8 cellular contexts compared by ENCODE assay signal in genomic region chr12:48002179-48002601, GRCh38. TPM values are rescaled to one million over a fixed set of nuclear protein-coding genes. Genes with fewer than 3 reads are reported as not detected.
DNase-seq lines count a peak whose midpoint lies in the region; ATAC-seq, FAIRE-seq and TF ChIP-seq lines count a peak whose summit lies in the region.

No MANE protein-coding gene starts in this region.

- no peaks in the 10 kb centered on the region for H3K9me3 ChIP-seq in HEK293 (ENCODE audit: control insufficient read depth, insufficient read depth, low read depth, low read length)
- no peaks in the 10 kb centered on the region for H3K9me3 ChIP-seq in mucosa of rectum (ENCODE audit: control insufficient read depth in 2 of 2, low read length in 2 of 2)

- TF ChIP-seq POLR2A in GM12892 (IDR thresholded peaks at IDR 0.05; ENCODE audit: low read depth, low read length) = no peak

- no peak overlapping the region for H3K9ac ChIP-seq in mucosa of rectum (ENCODE audit: low read depth in 1 of 2, low read length in 2 of 2)

- H3K27ac ChIP-seq in HEK293 (ENCODE audit: extremely low read depth, low read depth, low read length) = peak overlapping the region; percentile 74
- no peak overlapping the region for H3K27ac ChIP-seq in mucosa of rectum (ENCODE audit: low read depth in 2 of 2, low read length in 2 of 2)

- CTCF ChIA-PET in HEK293 (lab: Yijun Ruan, JAX) = interaction anchor here (0.7 kb wide), 2 partner anchors 187 to 260 kb away, joined by 3 read pairs; no protein-coding TSS in a partner anchor

- H3K4me1 ChIP-seq in HEK293 (ENCODE audit: control insufficient read depth, insufficient read depth, low read length) = peaks cover 18% of the 10 kb centered on the region
- H3K4me1 ChIP-seq in mucosa of rectum (ENCODE audit: control insufficient read depth in 2 of 2, insufficient read depth in 2 of 2, low read length in 2 of 2) = peaks cover 33 to 37% of the 10 kb centered on the region in 2 donors

- no peak for ATAC-seq in HG03159 (IDR thresholded peaks at IDR 0.05; ENCODE audit: unreplicated experiment)

- FAIRE-seq in A204.1 (lab: Jason Lieb, UNC) (peak; percentile 46), GM12892 (lab: Jason Lieb, UNC) (no peak)

- DNase-seq in astrocyte of the spinal cord (ENCODE audit: low read depth, low spot score) (no peak), RPMI8226 (no peak), NCI-H1436 treated with DMSO at 0.1 percent for 48 hours (lab: John Stamatoyannopoulos, UW) (no peak), GM12892 (ENCODE audit: insufficient read length) (no peak)

- in situ Hi-C loops in astrocyte of the spinal cord (cut with HindIII; ENCODE audit: low sequenced_read_pairs) = no loop called here

- H3K27me3 ChIP-seq in mucosa of rectum (ENCODE audit: control insufficient read depth in 2 of 2, insufficient read depth in 2 of 2, low read length in 2 of 2) = peaks cover 44 to 49% of the 10 kb centered on the region in 2 donors

- no peak for TF ChIP-seq CTCF in HEK293 (tag by site-specific recombination; IDR thresholded peaks at IDR 0.05)
- TF ChIP-seq CTCF in astrocyte of the spinal cord (IDR thresholded peaks at IDR 0.05; ENCODE audit: low read depth, low read length) = no peak

- H3K4me3 ChIP-seq in HEK293 (ENCODE audit: low read depth, low read length) = peak overlapping the region; percentile 44
- peak overlapping the region; percentile 44 for H3K4me3 ChIP-seq in astrocyte of the spinal cord (ENCODE audit: low read depth, low read length)
- H3K4me3 ChIP-seq in mucosa of rectum (ENCODE audit: low read length in 2 of 2) = peak overlapping the region; percentile 56 to 69

- POLR2A ChIA-PET in HEK293 (lab: Yijun Ruan, JAX) = interaction anchor here (0.9 to 1.6 kb wide), 2 partner anchors 20 to 117 kb away, joined by 4 to 6 read pairs; partner anchors contain the start of gene PFKM

- peaks cover 0 to 7% of the 10 kb centered on the region in 2 experiments; a peak in 1 of 3 replicates for H3K36me3 ChIP-seq in HEK293 (ENCODE audit: control insufficient read depth in 2 of 2, insufficient read depth in 1 of 2, low read length in 2 of 2)
- H3K36me3 ChIP-seq in mucosa of rectum (ENCODE audit: control insufficient read depth in 2 of 2, insufficient read depth in 2 of 2, low read length in 2 of 2) = no peaks in the 10 kb centered on the region

TF ChIP-seq in HEK293, 187 proteins besides CTCF, POLR2A, EP300 and RAD21 (continues in another document):
- no peak for TF ChIP-seq ZBTB48 (tag by site-specific recombination; IDR thresholded peaks at IDR 0.05)
- no peak for TF ChIP-seq ZNF132 (tag by site-specific recombination; IDR thresholded peaks at IDR 0.05; ENCODE audit: borderline replicate concordance)
- no peak for TF ChIP-seq ZNF76 (tag by site-specific recombination; IDR thresholded peaks at IDR 0.05; ENCODE audit: borderline replicate concordance, low read depth)
- TF ChIP-seq ZBTB17 (tag by site-specific recombination; IDR thresholded peaks at IDR 0.05) = 0 out of 2 replicates have a peak, but pooled peaks have one; percentile 22
- TF ChIP-seq ZFP37 (tag by site-specific recombination; IDR thresholded peaks at IDR 0.05) = no peak
- TF ChIP-seq KLF1 (tag by site-specific recombination; IDR thresholded peaks at IDR 0.05) = no peak
- no peak for TF ChIP-seq YY2 (tag by site-specific recombination; IDR thresholded peaks at IDR 0.05)
- TF ChIP-seq ZNF777 (tag by site-specific recombination; IDR thresholded peaks at IDR 0.05; ENCODE audit: borderline replicate concordance) = no peak
- no peak for TF ChIP-seq ZSCAN5A (tag by site-specific recombination; IDR thresholded peaks at IDR 0.05)
- no peak for TF ChIP-seq ZSCAN16 (tag by site-specific recombination; IDR thresholded peaks at IDR 0.05)
- peak; percentile 38 for TF ChIP-seq SP2 (tag by site-specific recombination; IDR thresholded peaks at IDR 0.05)
- TF ChIP-seq SCRT1 (tag by site-specific recombination; IDR thresholded peaks at IDR 0.05; ENCODE audit: borderline replicate concordance) = no peak
- TF ChIP-seq ZNF266 (tag by site-specific recombination; IDR thresholded peaks at IDR 0.05; ENCODE audit: low read depth) = no peak
- TF ChIP-seq IKZF3 (tag by site-specific recombination; IDR thresholded peaks at IDR 0.05) = 0 out of 2 replicates have a peak, but pooled peaks have one; percentile 5
- no peak for TF ChIP-seq ZNF114 (tag by site-specific recombination; IDR thresholded peaks at IDR 0.05)
- no peak for TF ChIP-seq ZNF221 (tag by site-specific recombination; IDR thresholded peaks at IDR 0.05; ENCODE audit: borderline replicate concordance)
- TF ChIP-seq ZBTB20 (tag by site-specific recombination; IDR thresholded peaks at IDR 0.05) = no peak
- no peak for TF ChIP-seq ZNF792 (tag by site-specific recombination; IDR thresholded peaks at IDR 0.05)
- no peak for TF ChIP-seq PRDM6 (tag by site-specific recombination; IDR thresholded peaks at IDR 0.05)
- no peak for TF ChIP-seq ZNF354C (tag by site-specific recombination; IDR thresholded peaks at IDR 0.05; ENCODE audit: borderline replicate concordance, low read depth)
- no peak for TF ChIP-seq HOXA7 (CRISPR knock-in tag; IDR thresholded peaks at IDR 0.05; ENCODE audit: borderline replicate concordance)
- TF ChIP-seq GLIS2 (tag by site-specific recombination; IDR thresholded peaks at IDR 0.05) = no peak; the same call in 1 of the 2 replicates
- TF ChIP-seq, protein P1, sequence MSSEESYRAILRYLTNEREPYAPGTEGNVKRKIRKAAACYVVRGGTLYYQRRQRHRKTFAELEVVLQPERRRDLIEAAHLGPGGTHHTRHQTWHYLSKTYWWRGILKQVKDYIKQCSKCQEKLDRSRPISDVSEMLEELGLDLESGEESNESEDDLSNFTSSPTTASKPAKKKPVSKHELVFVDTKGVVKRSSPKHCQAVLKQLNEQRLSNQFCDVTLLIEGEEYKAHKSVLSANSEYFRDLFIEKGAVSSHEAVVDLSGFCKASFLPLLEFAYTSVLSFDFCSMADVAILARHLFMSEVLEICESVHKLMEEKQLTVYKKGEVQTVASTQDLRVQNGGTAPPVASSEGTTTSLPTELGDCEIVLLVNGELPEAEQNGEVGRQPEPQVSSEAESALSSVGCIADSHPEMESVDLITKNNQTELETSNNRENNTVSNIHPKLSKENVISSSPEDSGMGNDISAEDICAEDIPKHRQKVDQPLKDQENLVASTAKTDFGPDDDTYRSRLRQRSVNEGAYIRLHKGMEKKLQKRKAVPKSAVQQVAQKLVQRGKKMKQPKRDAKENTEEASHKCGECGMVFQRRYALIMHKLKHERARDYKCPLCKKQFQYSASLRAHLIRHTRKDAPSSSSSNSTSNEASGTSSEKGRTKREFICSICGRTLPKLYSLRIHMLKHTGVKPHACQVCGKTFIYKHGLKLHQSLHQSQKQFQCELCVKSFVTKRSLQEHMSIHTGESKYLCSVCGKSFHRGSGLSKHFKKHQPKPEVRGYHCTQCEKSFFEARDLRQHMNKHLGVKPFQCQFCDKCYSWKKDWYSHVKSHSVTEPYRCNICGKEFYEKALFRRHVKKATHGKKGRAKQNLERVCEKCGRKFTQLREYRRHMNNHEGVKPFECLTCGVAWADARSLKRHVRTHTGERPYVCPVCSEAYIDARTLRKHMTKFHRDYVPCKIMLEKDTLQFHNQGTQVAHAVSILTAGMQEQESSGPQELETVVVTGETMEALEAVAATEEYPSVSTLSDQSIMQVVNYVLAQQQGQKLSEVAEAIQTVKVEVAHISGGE (tag by site-specific recombination; conservative IDR thresholded peaks at IDR 0.05; ENCODE audit: low read depth) = peak; percentile 29; the same call in 1 of the 2 replicates
- TF ChIP-seq ZNF175 (tag by site-specific recombination; IDR thresholded peaks at IDR 0.05) = no peak
- TF ChIP-seq OSR2 (tag by site-specific recombination; IDR thresholded peaks at IDR 0.05) = no peak
- TF ChIP-seq ZFP41 (tag by site-specific recombination; IDR thresholded peaks at IDR 0.05; ENCODE audit: borderline replicate concordance) = no peak
- TF ChIP-seq ZNF664 (tag by site-specific recombination; IDR thresholded peaks at IDR 0.05) = no peak
- peak; percentile 45; the same call in 1 of the 2 replicates for TF ChIP-seq KLF9 (tag by site-specific recombination; IDR thresholded peaks at IDR 0.05; ENCODE audit: low read depth)

RNA-seq across cellular contexts. Expression of gene COL2A1, which starts 2.1 kb away (rescaled TPM):
- 0.13 TPM for polyA plus RNA-seq in GM12892 (2012; ENCODE audit: missing spikeins)

RNA-seq across cellular contexts. Expression of gene TMEM106C, which starts 38.8 kb away (rescaled TPM):
- 118 TPM for polyA plus RNA-seq in GM12892 (2012; ENCODE audit: missing spikeins)
